In the genomic region with DNA sequence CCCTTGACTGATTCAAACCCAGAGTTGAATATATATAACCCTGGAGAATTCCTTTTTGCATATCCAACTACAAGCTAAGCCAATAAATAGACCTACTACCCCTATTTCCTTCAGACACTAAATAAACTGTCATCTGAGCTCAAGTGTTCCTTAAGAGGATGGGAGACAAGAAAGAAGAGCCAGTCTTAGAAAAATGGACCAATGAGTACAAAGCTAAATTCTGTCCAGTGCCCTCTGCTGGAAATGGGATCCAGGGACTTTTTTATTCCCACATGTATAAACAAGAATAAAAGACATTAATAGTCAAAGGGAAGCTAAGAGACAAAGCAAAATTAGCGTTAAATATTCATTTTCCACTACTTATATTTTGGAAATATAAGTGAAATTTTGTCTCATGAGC, we compare ENCODE assay signal across 1 cellular context.
A peak's percentile ranks its signal among the peaks of the same experiment; 100 is the strongest.
TF ChIP-seq lines count a peak whose summit lies in the region.

No MANE protein-coding gene starts in this region.

TF ChIP-seq in K562, 482 proteins besides CTCF, POLR2A, EP300 and RAD21 (continued from another document):
- TF ChIP-seq, protein P1, sequence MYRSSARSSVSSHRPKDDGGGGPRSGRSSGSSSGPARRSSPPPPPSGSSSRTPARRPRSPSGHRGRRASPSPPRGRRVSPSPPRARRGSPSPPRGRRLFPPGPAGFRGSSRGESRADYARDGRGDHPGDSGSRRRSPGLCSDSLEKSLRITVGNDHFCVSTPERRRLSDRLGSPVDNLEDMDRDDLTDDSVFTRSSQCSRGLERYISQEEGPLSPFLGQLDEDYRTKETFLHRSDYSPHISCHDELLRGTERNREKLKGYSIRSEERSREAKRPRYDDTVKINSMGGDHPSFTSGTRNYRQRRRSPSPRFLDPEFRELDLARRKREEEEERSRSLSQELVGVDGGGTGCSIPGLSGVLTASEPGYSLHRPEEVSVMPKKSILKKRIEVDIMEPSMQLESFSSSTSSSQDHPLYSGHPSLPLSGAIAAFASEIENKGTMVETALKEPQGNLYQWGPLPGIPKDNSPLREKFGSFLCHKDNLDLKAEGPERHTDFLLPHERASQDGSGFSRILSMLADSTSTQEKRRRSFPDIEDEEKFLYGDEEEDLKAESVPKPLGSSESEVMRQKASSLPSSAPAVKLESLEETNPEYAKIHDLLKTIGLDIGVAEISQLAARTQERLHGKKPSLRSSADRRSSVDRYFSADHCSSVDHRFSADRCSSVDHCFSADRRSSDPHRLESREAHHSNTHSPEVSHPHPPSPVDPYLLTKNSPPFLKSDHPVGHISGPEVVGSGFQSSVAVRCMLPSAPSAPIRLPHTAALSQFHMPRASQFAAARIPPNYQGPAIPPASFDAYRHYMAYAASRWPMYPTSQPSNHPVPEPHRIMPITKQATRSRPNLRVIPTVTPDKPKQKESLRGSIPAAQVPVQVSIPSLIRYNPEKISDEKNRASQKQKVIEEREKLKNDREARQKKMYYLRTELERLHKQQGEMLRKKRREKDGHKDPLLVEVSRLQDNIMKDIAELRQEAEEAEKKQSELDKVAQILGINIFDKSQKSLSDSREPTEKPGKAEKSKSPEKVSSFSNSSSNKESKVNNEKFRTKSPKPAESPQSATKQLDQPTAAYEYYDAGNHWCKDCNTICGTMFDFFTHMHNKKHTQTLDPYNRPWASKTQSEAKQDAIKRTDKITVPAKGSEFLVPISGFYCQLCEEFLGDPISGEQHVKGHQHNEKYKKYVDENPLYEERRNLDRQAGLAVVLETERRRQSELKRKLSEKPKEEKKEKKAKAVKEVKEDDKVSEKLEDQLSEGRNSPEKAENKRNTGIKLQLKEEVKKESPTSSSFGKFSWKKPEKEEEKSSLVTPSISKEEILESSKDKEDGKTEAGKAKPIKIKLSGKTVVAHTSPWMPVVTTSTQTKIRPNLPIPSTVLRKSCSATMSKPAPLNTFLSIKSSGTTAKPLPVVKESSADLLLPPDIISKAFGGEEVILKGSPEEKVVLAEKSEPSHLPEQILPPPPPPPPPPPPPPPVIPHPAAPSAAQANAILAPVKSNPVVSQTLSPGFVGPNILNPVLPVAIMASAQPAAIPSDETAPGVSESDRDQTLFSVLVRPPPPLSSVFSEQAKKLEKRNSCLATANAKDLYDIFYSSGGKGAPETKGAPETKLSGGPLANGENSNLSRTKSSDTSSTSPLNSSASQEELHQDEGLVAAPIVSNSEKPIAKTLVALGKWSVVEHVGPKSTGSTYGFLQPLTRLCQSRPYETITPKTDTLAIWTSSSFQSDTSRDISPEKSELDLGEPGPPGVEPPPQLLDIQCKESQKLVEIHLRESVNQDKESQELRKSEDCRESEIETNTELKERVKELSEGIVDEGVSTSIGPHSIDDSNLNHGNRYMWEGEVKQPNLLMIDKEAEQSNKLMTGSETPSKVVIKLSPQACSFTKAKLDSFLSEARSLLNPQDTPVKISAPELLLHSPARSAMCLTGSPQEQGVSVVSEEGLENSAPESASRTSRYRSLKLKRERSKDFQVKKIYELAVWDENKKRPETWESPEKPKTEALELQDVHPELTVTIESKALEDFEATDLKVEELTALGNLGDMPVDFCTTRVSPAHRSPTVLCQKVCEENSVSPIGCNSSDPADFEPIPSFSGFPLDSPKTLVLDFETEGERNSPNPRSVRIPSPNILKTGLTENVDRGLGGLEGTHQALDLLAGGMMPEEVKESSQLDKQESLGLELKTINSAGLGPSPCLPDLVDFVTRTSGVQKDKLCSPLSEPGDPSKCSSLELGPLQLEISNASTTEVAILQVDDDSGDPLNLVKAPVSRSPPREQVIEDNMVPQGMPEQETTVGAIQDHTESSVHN (IDR thresholded peaks at IDR 0.05; ENCODE audit: borderline replicate concordance in 1 of 2, low read depth in 1 of 2) = no peak
- TF ChIP-seq VEZF1 (CRISPR knock-in tag; IDR thresholded peaks at IDR 0.05) = no peak
- TF ChIP-seq POLR2AphosphoS5 (IDR thresholded peaks at IDR 0.05; ENCODE audit: control insufficient read depth, insufficient read depth, low read depth, low read length) = 0 out of 2 replicates have a peak, but pooled peaks have one; percentile 6
- TF ChIP-seq ZNF212 (CRISPR knock-in tag; IDR thresholded peaks at IDR 0.05) = no peak
- TF ChIP-seq CREM (IDR thresholded peaks at IDR 0.05; ENCODE audit: low read depth) = no peak
- no peak for TF ChIP-seq IRF9 (tag; IDR thresholded peaks at IDR 0.05)
- peak in 1 of 2 experiments; percentile 42; a peak in 1 of 4 replicates for TF ChIP-seq TBL1XR1 (IDR thresholded peaks at IDR 0.05; ENCODE audit: low read length in 2 of 2)
